In genomic region chr1:153260473-153260979, GRCh38 we compare ENCODE assay signal across 8 cellular contexts. TPM values are rescaled to one million over a fixed set of nuclear protein-coding genes. Genes with fewer than 3 reads are reported as not detected.
DNase-seq lines count a peak whose midpoint lies in the region; ATAC-seq, FAIRE-seq and TF ChIP-seq lines count a peak whose summit lies in the region.

No MANE protein-coding gene starts in this region.

- FAIRE-seq in GM18507 (lab: Jason Lieb, UNC): peak; percentile 91

- TF ChIP-seq EP300 in sigmoid colon (IDR thresholded peaks at IDR 0.05): no peak

- ATAC-seq in GM21526 (IDR thresholded peaks at IDR 0.05; ENCODE audit: low FRiP score, unreplicated experiment): no peak

- 34 to 43% methylated on average over 8 of the region's 8 CpGs for WGBS in sigmoid colon, 2 donors

- H3K36me3 ChIP-seq in sigmoid colon: no peaks in the 10 kb centered on the region

- DNase-seq in GM18507 (ENCODE audit: extremely low spot score, insufficient read length, low read depth) (no peak), NCI-H345 (lab: John Stamatoyannopoulos, UW) (peak; percentile 62), sigmoid colon (no peak), mesenteric fat pad (ENCODE audit: low spot score) (no peak), NCI-H226 (no peak), RPMI8226 (no peak)

- H3K27me3 ChIP-seq in sigmoid colon: peaks cover 20 to 55% (median 38%) of the 10 kb centered on the region in 3 donors

- H3K27ac ChIP-seq in cingulate gyrus (ENCODE audit: low read depth, low read length) (peak overlapping the region; percentile 10), sigmoid colon (no peak overlapping the region)

- peak overlapping the region in 3 of 4 donors; percentile 39 to 54 (median 51) for H3K4me3 ChIP-seq in sigmoid colon

- intact Hi-C loops in sigmoid colon (cut with DNase I): no loop called here

- TF ChIP-seq POLR2A in sigmoid colon (IDR thresholded peaks at IDR 0.05): no peak

- H3K9me3 ChIP-seq in sigmoid colon: no peaks in the 10 kb centered on the region

- TF ChIP-seq CTCF in sigmoid colon (IDR thresholded peaks at IDR 0.05): no peak

- H3K4me1 ChIP-seq in sigmoid colon: peaks cover 0 to 21% (median 16%) of the 10 kb centered on the region in 4 donors

RNA-seq across cellular contexts. Expression of gene LORICRIN, which starts 1.0 kb away (rescaled TPM):
- total RNA-seq in sigmoid colon (not detected), mesenteric fat pad (not detected)
- polyA plus RNA-seq in sigmoid colon: under 1 TPM in 1 of 3 donors, not detected in 2; 0.06 TPM

RNA-seq across cellular contexts. Expression of gene PRR9, which starts 43.1 kb away (rescaled TPM):
- total RNA-seq in sigmoid colon (not detected), mesenteric fat pad (not detected)
- not detected for polyA plus RNA-seq in sigmoid colon

RNA-seq across cellular contexts. Expression of gene PGLYRP3, which starts 52.2 kb away (rescaled TPM):
- not detected for total RNA-seq in sigmoid colon
- under 1 TPM in 1 of 3 donors, not detected in 2; 0.16 TPM for polyA plus RNA-seq in sigmoid colon
- total RNA-seq in mesenteric fat pad: not detected

RNA-seq across cellular contexts. Expression of gene LELP1, which starts 57.3 kb away (rescaled TPM):
- total RNA-seq in sigmoid colon (not detected), mesenteric fat pad (not detected)
- polyA plus RNA-seq in sigmoid colon: not detected
